In genomic region chr4:56977321-56978012, GRCh38 we compare ENCODE assay signal across 8 cellular contexts. TPM values are rescaled to one million over a fixed set of nuclear protein-coding genes. Genes with fewer than 3 reads are reported as not detected.
DNase-seq lines count a peak whose midpoint lies in the region; ATAC-seq and TF ChIP-seq lines count a peak whose summit lies in the region.

NOA1 (minus strand) TSS chr4:56977606; CDS start chr4:56977585, 21 bp downstream.

- TF ChIP-seq EP300 in tibial nerve (IDR thresholded peaks at IDR 0.05) = peak; percentile 54 to 93

- WGBS in tibial nerve, 2 donors = 1 to 2% methylated on average over 20 to 50 of the region's 51 CpGs

- peaks cover 18% of the 10 kb centered on the region for H3K79me2 ChIP-seq in parathyroid adenoma

- H3K9me3 ChIP-seq in adipocyte (ENCODE audit: control insufficient read depth, low read length) = peaks cover 7% of the 10 kb centered on the region
- H3K9me3 ChIP-seq in cardiac muscle cell (ENCODE audit: low read depth) = no peaks in the 10 kb centered on the region
- H3K9me3 ChIP-seq in parathyroid adenoma (ENCODE audit: control insufficient read depth, low read length) = no peaks in the 10 kb centered on the region
- H3K9me3 ChIP-seq in tibial nerve = peaks cover 0 to 17% (median 0%) of the 10 kb centered on the region in 4 donors

- DNase-seq in NCI-H1436 (lab: John Stamatoyannopoulos, UW) = peak; percentile 96
- peak; percentile 96 for DNase-seq in T follicular helper cell (ENCODE audit: low read depth)
- peak; percentile 99 for DNase-seq in adipocyte (ENCODE audit: low read depth)
- peak; percentile 97 to 99 for DNase-seq in cardiac muscle cell (ENCODE audit: low read depth in 1 of 2, low spot score in 1 of 2)
- peak; percentile 94 to 99 for DNase-seq in tibial nerve (ENCODE audit: low spot score in 2 of 2)

- peak; percentile 85 for ATAC-seq in HG02798 (IDR thresholded peaks at IDR 0.05; ENCODE audit: poor library complexity, unreplicated experiment)

- no peaks in the 10 kb centered on the region for H3K27me3 ChIP-seq in adipocyte (replicated peaks; ENCODE audit: control insufficient read depth, insufficient read depth, low read length)
- H3K27me3 ChIP-seq in cardiac muscle cell = no peaks in the 10 kb centered on the region
- H3K27me3 ChIP-seq in parathyroid adenoma (ENCODE audit: control insufficient read depth, insufficient read depth, low read length) = no peaks in the 10 kb centered on the region
- no peaks in the 10 kb centered on the region for H3K27me3 ChIP-seq in tibial nerve

- peak within 1 kb of the TSS; percentile 95 for H3K9ac ChIP-seq in adipocyte (ENCODE audit: low read length)
- peak within 1 kb of the TSS; percentile 29 for H3K9ac ChIP-seq in parathyroid adenoma

- peak within 1 kb of the TSS; percentile 82 for H3K4me2 ChIP-seq in parathyroid adenoma (ENCODE audit: low read length)

- H3K27ac ChIP-seq in cardiac muscle cell = peak within 1 kb of the TSS; percentile 95
- H3K27ac ChIP-seq in parathyroid adenoma = peak within 1 kb of the TSS; percentile 80
- peak within 1 kb of the TSS; percentile 82 to 94 (median 88) for H3K27ac ChIP-seq in tibial nerve

- peak within 1 kb of the TSS; percentile 90 for H2AFZ ChIP-seq in parathyroid adenoma

- peaks cover 23% of the 10 kb centered on the region for H3K36me3 ChIP-seq in adipocyte (ENCODE audit: control insufficient read depth, insufficient read depth, low read length, severe bottlenecking)
- peaks cover 14% of the 10 kb centered on the region for H3K36me3 ChIP-seq in cardiac muscle cell
- H3K36me3 ChIP-seq in parathyroid adenoma (ENCODE audit: control insufficient read depth, insufficient read depth, low read length) = no peaks in the 10 kb centered on the region
- H3K36me3 ChIP-seq in tibial nerve = peaks cover 0 to 27% (median 6%) of the 10 kb centered on the region in 3 donors

- peak; percentile 37 to 70 for TF ChIP-seq POLR2A in tibial nerve (IDR thresholded peaks at IDR 0.05)

- H3K4me1 ChIP-seq in adipocyte (ENCODE audit: control insufficient read depth, insufficient read depth, low read length) (peaks cover 34% of the 10 kb centered on the region), cardiac muscle cell (ENCODE audit: low read depth) (peaks cover 18% of the 10 kb centered on the region), parathyroid adenoma (no peaks in the 10 kb centered on the region), tibial nerve (peaks cover 0 to 54% (median 36%) of the 10 kb centered on the region in 4 donors)

- H3K4me3 ChIP-seq in GM12875 (ENCODE audit: low read depth, low read length) (peak within 1 kb of the TSS; percentile 95), adipocyte (ENCODE audit: low read length) (peak within 1 kb of the TSS; percentile 93), cardiac muscle cell (peak within 1 kb of the TSS; percentile 98), parathyroid adenoma (ENCODE audit: low read depth, low read length) (peak within 1 kb of the TSS; percentile 88), tibial nerve (peak within 1 kb of the TSS; percentile 74 to 92 (median 88))

- TF ChIP-seq CTCF in GM12875 (IDR thresholded peaks at IDR 0.05; ENCODE audit: borderline replicate concordance, insufficient read depth, low read depth, low read length) (no peak), cardiac muscle cell (IDR thresholded peaks at IDR 0.05; ENCODE audit: low read depth, low read length) (no peak), parathyroid adenoma (IDR thresholded peaks at IDR 0.05) (no peak), tibial nerve (IDR thresholded peaks at IDR 0.05) (peak in 1 of 5 experiments; percentile 6)

RNA-seq across cellular contexts. Expression of gene NOA1, which starts in this region (rescaled TPM):
- total RNA-seq in cardiac muscle cell (21.7 and 32.8 TPM in 2 replicates), tibial nerve (10 to 100 TPM; 21.9 to 24.7 (median 23.2) TPM)
- polyA plus RNA-seq in cardiac muscle cell = 9.7 and 21.4 TPM in 2 replicates

Comparison
In these comparisons a context has a peak if more than half of its experiments do, and no peak if none do; other contexts are left out.
1. Peak in every context shown above with its lines: DNase-seq, ATAC-seq, H3K4me3 ChIP-seq and H3K27ac ChIP-seq.